19 cellular contexts compared by ENCODE assay signal in the genomic region with DNA sequence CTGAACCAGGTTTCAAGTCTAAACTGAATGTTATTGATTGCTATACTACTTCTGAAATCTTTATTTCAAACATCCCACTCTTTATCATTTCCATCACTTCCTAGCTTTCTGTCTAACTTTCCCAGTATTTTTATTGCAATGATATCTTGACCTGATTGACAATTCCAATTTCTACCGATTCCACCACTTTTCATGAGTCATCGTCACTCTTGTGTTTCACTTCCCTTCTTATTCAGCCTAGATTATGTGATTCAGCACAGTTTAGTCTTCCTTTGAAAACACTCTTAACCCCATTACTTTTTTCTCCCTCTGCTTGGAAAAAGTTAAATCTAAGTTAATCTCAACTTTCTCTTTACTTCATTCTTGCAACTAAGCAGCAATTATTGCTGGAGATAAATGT.
DNase-seq lines count a peak whose midpoint lies in the region; ATAC-seq and TF ChIP-seq lines count a peak whose summit lies in the region.
"Had no signal": no experiment of that assay in that cellular context is flagged by ENCODE, and none has a peak within 500 bp of the region (broad histone marks: within the 10 kb centered on the region; RNA-seq: fewer than 3 reads in every experiment).

No MANE protein-coding gene starts in this region.

- H3K27me3 ChIP-seq in suprapubic skin: no peaks in the 10 kb centered on the region

- no peak overlapping the region for H3K27ac ChIP-seq in suprapubic skin

- no peaks in the 10 kb centered on the region for H3K9me3 ChIP-seq in suprapubic skin

- WGBS in suprapubic skin: 62% methylated on average over 2 of the region's 2 CpGs

- TF ChIP-seq EP300 in suprapubic skin (IDR thresholded peaks at IDR 0.05): no peak

- no peaks in the 10 kb centered on the region for H3K4me1 ChIP-seq in suprapubic skin

- TF ChIP-seq POLR2A in suprapubic skin (IDR thresholded peaks at IDR 0.05): no peak

- no peak for ATAC-seq in esophagus mucosa
- ATAC-seq: activated CD8-positive, alpha-beta memory T cell treated with anti-CD3 and anti-CD28 coated beads, Interleukin-2, amount 10 ng/mL, durations not matched to agents 7 days and 5 days had no signal

- no peak overlapping the region; the same call in 1 of the 2 replicates for H3K4me3 Mint-ChIP-seq in HFFc6
- H3K4me3 Mint-ChIP-seq: activated CD8-positive, alpha-beta memory T cell treated with anti-CD3 and anti-CD28 coated beads, Interleukin-2, amount 10 ng/mL, durations not matched to agents 7 days and 5 days; activated naive CD4-positive, alpha-beta T cell treated with anti-CD3 and anti-CD28 coated beads for 36 hours; endodermal cell had no signal

- no peaks in the 10 kb centered on the region for H3K36me3 ChIP-seq in suprapubic skin

- peak overlapping the region; percentile 45 for H3K27ac Mint-ChIP-seq in HFFc6
- H3K27ac Mint-ChIP-seq: activated CD8-positive, alpha-beta memory T cell treated with anti-CD3 and anti-CD28 coated beads, Interleukin-2, amount 10 ng/mL, durations not matched to agents 7 days and 5 days; activated naive CD4-positive, alpha-beta T cell treated with anti-CD3 and anti-CD28 coated beads for 36 hours; endodermal cell; progenitor cell of endocrine pancreas had no signal

- 0 out of 2 replicates have a peak, but pooled peaks cover 5% of the 10 kb centered on the region for H3K36me3 Mint-ChIP-seq in HFFc6 (ENCODE audit: low read depth)
- H3K36me3 Mint-ChIP-seq: activated CD8-positive, alpha-beta memory T cell treated with anti-CD3 and anti-CD28 coated beads, Interleukin-2, amount 10 ng/mL, durations not matched to agents 7 days and 5 days had no signal

- no peaks in the 10 kb centered on the region for H3K9me3 Mint-ChIP-seq in HFFc6
- H3K9me3 Mint-ChIP-seq: activated naive CD4-positive, alpha-beta T cell treated with anti-CD3 and anti-CD28 coated beads for 36 hours; endodermal cell had no signal

- H3K4me3 ChIP-seq in suprapubic skin: no peak overlapping the region

- peaks cover 21% of the 10 kb centered on the region for H3K4me1 Mint-ChIP-seq in HFFc6 (ENCODE audit: low read depth)
- H3K4me1 Mint-ChIP-seq: endodermal cell had no signal

- H3K27me3 Mint-ChIP-seq in HFFc6 (ENCODE audit: insufficient read depth): peaks cover 5% of the 10 kb centered on the region

- DNase-seq in EH (ENCODE audit: low read depth) (peak; percentile 22), HFFc6 (peak; percentile 30), RPMI7951 (ENCODE audit: low read depth) (peak; percentile 53), fibroblast of peridontal ligament (ENCODE audit: extremely low read depth) (peak; percentile 65), GM13977 (ENCODE audit: low spot score) (no peak), suprapubic skin (ENCODE audit: low spot score in 2 of 2) (no peak), NCI-H1436 treated with DMSO at 0.1 percent for 48 hours (lab: John Stamatoyannopoulos, UW) (no peak)
- DNase-seq: activated CD8-positive, alpha-beta memory T cell treated with anti-CD3 and anti-CD28 coated beads, Interleukin-2, amount 10 ng/mL, durations not matched to agents 7 days and 5 days; activated naive CD4-positive, alpha-beta T cell treated with anti-CD3 and anti-CD28 coated beads for 36 hours; AML-193; DMS153; endodermal cell; head of caudate nucleus; kidney glomerular epithelial cell; NCI-H2029 treated with DMSO at 0.1 percent for 48 hours; NCI-H774; trophoblast cell had no signal

- in situ Hi-C loops in GM13977 (cut with MboI; ENCODE audit: low pct_unique_long_range_greater_than_20kb, low sequenced_read_pairs, unreplicated experiment): no loop called here

- no peak for TF ChIP-seq CTCF in HFFc6 (IDR thresholded peaks at IDR 0.05)
- no peak for TF ChIP-seq CTCF in GM13977 (IDR thresholded peaks at IDR 0.05; ENCODE audit: extremely low read depth, insufficient read depth, missing control alignments)
- no peak for TF ChIP-seq CTCF in suprapubic skin (IDR thresholded peaks at IDR 0.05)

Comparison
In these comparisons a context has a peak if more than half of its experiments do, and no peak if none do; other contexts are left out.
1. DNase-seq: peak in EH (single experiment), HFFc6 (single experiment), RPMI7951 (single experiment) and fibroblast of peridontal ligament (single experiment); none in GM13977 (single experiment), suprapubic skin (0 of 2) and NCI-H1436 treated with DMSO at 0.1 percent for 48 hours (single experiment).